10 cellular contexts compared by ENCODE assay signal in genomic region chrX:46757593-46757992, GRCh38. TPM values are rescaled to one million over a fixed set of nuclear protein-coding genes. Genes with fewer than 3 reads are reported as not detected.
DNase-seq lines count a peak whose midpoint lies in the region; ATAC-seq, FAIRE-seq and TF ChIP-seq lines count a peak whose summit lies in the region.
"Had no signal": no experiment of that assay in that cellular context is flagged by ENCODE, and none has a peak within 500 bp of the region (broad histone marks: within the 10 kb centered on the region; RNA-seq: fewer than 3 reads in every experiment).

No MANE protein-coding gene starts in this region.

- H3K4me3 Mint-ChIP-seq in endothelial cell (ENCODE audit: unreplicated experiment) = peak overlapping the region; percentile 92

- H3K27ac ChIP-seq in RWPE1 = no peak overlapping the region

- H3K36me3 Mint-ChIP-seq in endothelial cell (ENCODE audit: low read depth, unreplicated experiment) = no peaks in the 10 kb centered on the region

- H3K4me3 ChIP-seq in skeletal muscle cell (ENCODE audit: low read depth, low read length) = peak overlapping the region; percentile 59

- POLR2A ChIA-PET in RWPE1 (lab: Yijun Ruan, JAX; ENCODE audit: low non-redundant PET) = no interaction called here

- peaks cover 9% of the 10 kb centered on the region for H3K4me1 Mint-ChIP-seq in endothelial cell (ENCODE audit: unreplicated experiment)

- peaks cover 4% of the 10 kb centered on the region for H3K27me3 Mint-ChIP-seq in endothelial cell (ENCODE audit: unreplicated experiment)

- no peak for ATAC-seq in GM19324 (IDR thresholded peaks at IDR 0.05; ENCODE audit: low FRiP score, unreplicated experiment)

- TF ChIP-seq POLR2A in GM12891 (IDR thresholded peaks at IDR 0.05; ENCODE audit: low read depth, low read length) = no peak

- TF ChIP-seq CTCF in endothelial cell (IDR thresholded peaks at IDR 0.05; ENCODE audit: unreplicated experiment) (no peak), RWPE1 (conservative IDR thresholded peaks at IDR 0.05; ENCODE audit: low read depth) (no peak)

- FAIRE-seq in GM12891 (lab: Jason Lieb, UNC) = peak; percentile 78
- FAIRE-seq: urothelium cell line had no signal

- CTCF ChIA-PET in RWPE1 (lab: Yijun Ruan, JAX) = no interaction called here

- no peaks in the 10 kb centered on the region for H3K9me3 Mint-ChIP-seq in endothelial cell (ENCODE audit: unreplicated experiment)

- no peak overlapping the region for H3K27ac Mint-ChIP-seq in endothelial cell (ENCODE audit: unreplicated experiment)

- DNase-seq in GM12891 (ENCODE audit: insufficient read length, low spot score) = no peak
- DNase-seq in RPMI7951 (ENCODE audit: low read depth) = peak; percentile 40
- DNase-seq in endothelial cell (ENCODE audit: low spot score) = no peak
- DNase-seq in skeletal muscle cell (ENCODE audit: low read depth) = no peak
- no peak for DNase-seq in NCI-H2196 (lab: John Stamatoyannopoulos, UW; ENCODE audit: unreplicated experiment)
- no peak for DNase-seq in RWPE1 (ENCODE audit: low spot score)
- DNase-seq: KG1, posterior cingulate gyrus had no signal

TF ChIP-seq in GM12891, 5 proteins besides CTCF, POLR2A, EP300 and RAD21:
- no peak for TF ChIP-seq POU2F2 (IDR thresholded peaks at IDR 0.05; ENCODE audit: low read depth, low read length)

RNA-seq across cellular contexts. Expression of gene SLC9A7, which starts 1.3 kb away (rescaled TPM):
- 15.0 TPM for polyA plus RNA-seq in GM12891 (2012; ENCODE audit: low read depth, missing spikeins)
- total RNA-seq in RPMI7951 (2014; rRNA removed; shearing (Covaris generic)) = 19.6 and 28.8 TPM in 2 replicates
- total RNA-seq in endothelial cell (ENCODE audit: unreplicated experiment) = 11.4 TPM
